12 cellular contexts compared by ENCODE assay signal in the genomic region with DNA sequence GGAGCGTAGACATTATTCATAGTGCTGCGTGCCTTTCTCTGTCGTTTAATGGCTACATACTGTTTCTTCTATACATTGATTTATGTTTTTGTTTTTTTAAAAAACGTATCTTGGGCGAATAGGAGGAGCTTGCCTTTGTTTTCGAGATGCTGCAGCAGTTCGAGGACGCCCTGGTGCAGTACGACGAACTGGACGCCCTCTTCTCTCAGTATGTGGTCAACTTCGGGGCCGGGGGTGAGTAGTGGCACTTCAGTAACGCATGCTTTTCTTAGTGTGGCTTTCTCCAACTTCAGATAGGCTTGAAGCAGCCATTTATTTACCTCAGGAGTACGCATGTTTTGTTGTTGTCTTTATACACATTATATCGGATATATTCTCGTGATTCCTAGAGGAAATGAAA.
"Had no signal": no experiment of that assay in that cellular context is flagged by ENCODE, and none has a peak within 500 bp of the region (broad histone marks: within the 10 kb centered on the region; RNA-seq: fewer than 3 reads in every experiment).

No MANE protein-coding gene starts in this region.

- H3K4me3 Mint-ChIP-seq: activated B cell treated with CpG ODN at 0.5 μM for 24 hours; activated CD4-positive, alpha-beta T cell treated with anti-CD3 and anti-CD28 coated beads, Interleukin-2, amount 10 ng/mL, durations not matched to agents 7 days and 5 days; activated naive CD8-positive, alpha-beta T cell treated with anti-CD3 and anti-CD28 coated beads for 36 hours; brain; neural progenitor cell had no signal

- H3K27me3 Mint-ChIP-seq: activated B cell treated with CpG ODN at 0.5 μM for 24 hours; activated CD4-positive, alpha-beta T cell treated with anti-CD3 and anti-CD28 coated beads, Interleukin-2, amount 10 ng/mL, durations not matched to agents 7 days and 5 days; activated naive CD8-positive, alpha-beta T cell treated with anti-CD3 and anti-CD28 coated beads for 36 hours; brain had no signal

- DNase-seq: activated B cell treated with CpG ODN at 0.5 μM for 24 hours; activated CD4-positive, alpha-beta T cell treated with anti-CD3 and anti-CD28 coated beads, Interleukin-2, amount 10 ng/mL, durations not matched to agents 7 days and 5 days; amygdala; central memory CD4-positive, alpha-beta T cell; effector memory CD4-positive, alpha-beta T cell; foreskin keratinocyte; right lobe of liver; stomach had no signal

- H3K9me3 ChIP-seq: right lobe of liver, stomach had no signal

- H3K27me3 ChIP-seq: foreskin keratinocyte, neural progenitor cell, right lobe of liver, stomach had no signal

- H3K4me3 ChIP-seq: neural progenitor cell, right lobe of liver, SK-N-MC, stomach had no signal

- H3K4me1 Mint-ChIP-seq: activated B cell treated with CpG ODN at 0.5 μM for 24 hours had no signal

- ATAC-seq: foreskin keratinocyte had no signal

- H3K9me3 Mint-ChIP-seq: activated B cell treated with CpG ODN at 0.5 μM for 24 hours; activated CD4-positive, alpha-beta T cell treated with anti-CD3 and anti-CD28 coated beads, Interleukin-2, amount 10 ng/mL, durations not matched to agents 7 days and 5 days; activated naive CD8-positive, alpha-beta T cell treated with anti-CD3 and anti-CD28 coated beads for 36 hours; brain; neural progenitor cell had no signal

- H3K36me3 ChIP-seq: neural progenitor cell had no signal

- H3K4me1 ChIP-seq: right lobe of liver had no signal

- H3K27ac Mint-ChIP-seq: activated B cell treated with CpG ODN at 0.5 μM for 24 hours had no signal

- H3K27ac ChIP-seq: foreskin keratinocyte, neural progenitor cell, right lobe of liver, SK-N-MC, stomach had no signal
